In genomic region chr12:5186715-5187114, GRCh38 we compare ENCODE assay signal across 25 cellular contexts.
"Had no signal": no experiment of that assay in that cellular context is flagged by ENCODE, and none has a peak within 500 bp of the region (broad histone marks: within the 10 kb centered on the region; RNA-seq: fewer than 3 reads in every experiment).

No MANE protein-coding gene starts in this region.

- H3K27ac ChIP-seq: hepatocyte, left ventricle myocardium inferior, ovary, prostate gland, sigmoid colon, spleen, suprapubic skin, thoracic aorta, tibial artery, uterus had no signal

- H3K9me3 Mint-ChIP-seq: mesothelial cell of epicardium; natural killer cell; nephron progenitor cell; stimulated activated effector memory CD8-positive, alpha-beta T cell treated with anti-CD3 and anti-CD28 coated beads, Interleukin-12 subunit alpha, Interleukin-12 subunit beta, amount 100 ng/mL, for 72 hours; stimulated activated naive CD8-positive, alpha-beta T cell treated with anti-CD3 and anti-CD28 coated beads, Interleukin-15, Interleukin-2, amounts not matched to agents 100 ng/mL and 50 ng/mL, for 24 hours had no signal

- H3K36me3 Mint-ChIP-seq: mesothelial cell of epicardium; naive B cell; natural killer cell; stimulated activated effector memory CD8-positive, alpha-beta T cell treated with anti-CD3 and anti-CD28 coated beads, Interleukin-12 subunit alpha, Interleukin-12 subunit beta, amount 100 ng/mL, for 72 hours had no signal

- H3K4me3 ChIP-seq: hepatocyte, left ventricle myocardium inferior, lung, ovary, prostate gland, sigmoid colon, spleen, suprapubic skin, thoracic aorta, tibial artery, uterus had no signal

- H3K4me1 Mint-ChIP-seq: naive B cell; natural killer cell; stimulated activated effector memory CD8-positive, alpha-beta T cell treated with anti-CD3 and anti-CD28 coated beads, Interleukin-12 subunit alpha, Interleukin-12 subunit beta, amount 100 ng/mL, for 72 hours had no signal

- H3K4me3 Mint-ChIP-seq: mesothelial cell of epicardium; naive B cell; natural killer cell; nephron progenitor cell; stimulated activated effector memory CD8-positive, alpha-beta T cell treated with anti-CD3 and anti-CD28 coated beads, Interleukin-12 subunit alpha, Interleukin-12 subunit beta, amount 100 ng/mL, for 72 hours; stimulated activated naive CD8-positive, alpha-beta T cell treated with anti-CD3 and anti-CD28 coated beads, Interleukin-15, Interleukin-2, amounts not matched to agents 100 ng/mL and 50 ng/mL, for 24 hours; type B pancreatic cell had no signal

- H3K4me1 ChIP-seq: left ventricle myocardium inferior, prostate gland, sigmoid colon, spleen, suprapubic skin, uterus had no signal

- H3K36me3 ChIP-seq: left ventricle myocardium inferior, ovary, prostate gland, sigmoid colon, spleen, suprapubic skin, thoracic aorta, tibial artery, uterus had no signal

- FAIRE-seq: small intestine had no signal

- DNase-seq: islet precursor cell; left ventricle myocardium inferior; mesendoderm; naive B cell; natural killer cell; nephron progenitor cell; ovary; retina; right cardiac atrium; sigmoid colon; small intestine; spleen; stimulated activated CD4-positive, alpha-beta T cell treated with anti-CD3 and anti-CD28 coated beads, Interleukin-4, amount 100 ng/mL, for 24 hours; stimulated activated naive CD4-positive, alpha-beta T cell; tibial artery; uterus had no signal

- H3K27me3 ChIP-seq: hepatocyte, ovary, sigmoid colon, tibial artery, uterus had no signal

- H3K9me3 ChIP-seq: left ventricle myocardium inferior, ovary, prostate gland, sigmoid colon, spleen, suprapubic skin, thoracic aorta, tibial artery, uterus had no signal

- H3K27ac Mint-ChIP-seq: mesothelial cell of epicardium; naive B cell; natural killer cell; nephron progenitor cell; stimulated activated effector memory CD8-positive, alpha-beta T cell treated with anti-CD3 and anti-CD28 coated beads, Interleukin-12 subunit alpha, Interleukin-12 subunit beta, amount 100 ng/mL, for 72 hours; stimulated activated naive CD8-positive, alpha-beta T cell treated with anti-CD3 and anti-CD28 coated beads, Interleukin-15, Interleukin-2, amounts not matched to agents 100 ng/mL and 50 ng/mL, for 24 hours; type B pancreatic cell had no signal
